Comparison of ENCODE assay signal across 10 cellular contexts in the genomic region with DNA sequence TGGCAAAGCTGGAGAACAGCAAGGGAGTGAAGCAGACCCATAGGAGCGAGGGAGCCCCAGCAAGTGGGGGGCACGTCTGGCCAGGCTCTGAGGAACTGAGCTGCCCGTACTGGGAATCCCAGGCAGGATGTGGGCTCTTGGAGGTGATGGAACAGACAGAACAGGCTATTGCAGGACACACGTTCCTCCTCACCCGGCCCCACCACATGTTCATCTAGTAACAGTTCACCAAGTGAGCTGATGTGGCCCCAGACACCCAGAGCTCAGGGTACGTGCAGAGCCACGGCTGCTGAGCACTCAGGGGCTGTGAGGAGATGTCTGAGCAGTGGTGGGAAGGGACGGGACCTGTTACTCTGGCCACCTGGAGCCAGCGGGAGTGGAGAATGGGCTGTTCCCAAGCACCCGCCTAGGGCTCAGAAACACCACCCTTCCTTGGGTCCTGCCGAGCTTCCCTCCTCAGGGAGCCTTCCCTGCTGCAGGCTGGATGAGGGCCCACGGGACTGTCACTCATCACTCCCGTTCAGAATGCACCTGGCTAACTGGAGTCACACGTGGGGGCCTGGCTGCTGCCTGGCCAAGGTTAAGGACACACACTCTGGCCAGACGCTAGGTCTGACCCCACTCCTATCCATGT. TPM values are rescaled to one million over a fixed set of nuclear protein-coding genes. Genes with fewer than 3 reads are reported as not detected.
DNase-seq lines count a peak whose midpoint lies in the region; ATAC-seq and TF ChIP-seq lines count a peak whose summit lies in the region.
"Had no signal": no experiment of that assay in that cellular context is flagged by ENCODE, and none has a peak within 500 bp of the region (broad histone marks: within the 10 kb centered on the region; RNA-seq: fewer than 3 reads in every experiment).

No MANE protein-coding gene starts in this region.

- POLR2A ChIA-PET in CD4-positive, alpha-beta memory T cell (lab: Charles Lee; ENCODE audit: partially characterized antibody), result interaction anchor here (0.8 to 5.8 kb wide), 5 partner anchors 9 to 91 kb away, joined by 3 to 26 read pairs (median 4); no protein-coding TSS in a partner anchor
- POLR2A ChIA-PET in activated CD4-positive, alpha-beta memory T cell treated with anti-CD3 and anti-CD28 coated beads for 36 hours (lab: Charles Lee), result interaction anchor here (2.3 kb wide), 1 partner anchor 17 kb away, joined by 12 read pairs; the partner anchor contains the start of gene ELL

- H3K4me3 ChIP-seq in CD4-positive, alpha-beta memory T cell (ENCODE audit: low read length in 2 of 2), result no peak overlapping the region
- H3K4me3 ChIP-seq in left ventricle myocardium inferior (no peak overlapping the region), gastrocnemius medialis (no peak overlapping the region)

- ATAC-seq in gastrocnemius medialis, result peak in 1 of 2 donors; percentile 10

- no peaks in the 10 kb centered on the region for H3K9me3 ChIP-seq in CD4-positive, alpha-beta memory T cell (ENCODE audit: control insufficient read depth in 1 of 2, low read length in 2 of 2)
- H3K9me3 ChIP-seq in left ventricle myocardium inferior (replicated peaks) (no peaks in the 10 kb centered on the region), gastrocnemius medialis (no peaks in the 10 kb centered on the region)

- H3K27ac Mint-ChIP-seq in CD4-positive, alpha-beta memory T cell, result peak overlapping the region; percentile 73 to 95 (median 84)
- H3K27ac Mint-ChIP-seq in activated CD4-positive, alpha-beta memory T cell treated with anti-CD3 and anti-CD28 coated beads for 36 hours, result peak overlapping the region; percentile 43

- no peaks in the 10 kb centered on the region for H3K9me3 Mint-ChIP-seq in CD4-positive, alpha-beta memory T cell
- H3K9me3 Mint-ChIP-seq in activated CD4-positive, alpha-beta memory T cell treated with anti-CD3 and anti-CD28 coated beads for 36 hours, result no peaks in the 10 kb centered on the region

- peak overlapping the region; percentile 56 for H3K27ac ChIP-seq in CD4-positive, alpha-beta memory T cell (ENCODE audit: low read depth, low read length)
- peak overlapping the region; percentile 94 for H3K27ac ChIP-seq in left ventricle myocardium inferior (replicated peaks)
- H3K27ac ChIP-seq in gastrocnemius medialis, result peak overlapping the region; percentile 94 to 99 (median 98)

- CTCF ChIA-PET in CD4-positive, alpha-beta memory T cell (lab: Charles Lee; ENCODE audit: partially characterized antibody), result interaction anchor here (1.0 to 1.6 kb wide), 4 partner anchors 11 to 92 kb away, joined by 3 to 5 read pairs (median 3); no protein-coding TSS in a partner anchor
- CTCF ChIA-PET in activated CD4-positive, alpha-beta memory T cell treated with anti-CD3 and anti-CD28 coated beads for 36 hours (lab: Charles Lee), result interaction anchor here (1.4 to 11.1 kb wide), 4 partner anchors 17 to 86 kb away, joined by 4 to 91 read pairs (median 5); partner anchors contain the start of gene ELL

- no peak for DNase-seq in CD4-positive, alpha-beta memory T cell
- no peak for DNase-seq in activated CD4-positive, alpha-beta memory T cell treated with anti-CD3 and anti-CD28 coated beads for 36 hours
- DNase-seq in left ventricle myocardium inferior, result no peak
- peak in 1 of 2 donors; percentile 77 for DNase-seq in gastrocnemius medialis
- DNase-seq in germinal center (ENCODE audit: low spot score), result no peak
- no peak for DNase-seq in HPDE6-E6E7 (ENCODE audit: extremely low spot score)
- no peak for DNase-seq in GM13976 (ENCODE audit: low spot score)
- DNase-seq in NCI-H187 treated with DMSO at 0.1 percent for 48 hours (lab: John Stamatoyannopoulos, UW), result no peak
- DNase-seq: NCI-H2029, T1000 had no signal

- no peak for TF ChIP-seq POLR2A in gastrocnemius medialis (IDR thresholded peaks at IDR 0.05)

- TF ChIP-seq CTCF in left ventricle myocardium inferior (IDR thresholded peaks at IDR 0.05; ENCODE audit: borderline replicate concordance) (no peak), gastrocnemius medialis (IDR thresholded peaks at IDR 0.05 in 4 of 5, conservative IDR thresholded peaks at IDR 0.05 in 1 of 5) (no peak), GM13976 (IDR thresholded peaks at IDR 0.05; ENCODE audit: borderline replicate concordance, control extremely low read depth, extremely low read depth, insufficient read depth, missing control alignments) (no peak)

- in situ Hi-C loops in gastrocnemius medialis (cut with MboI; ENCODE audit: low sequenced_read_pairs in 4 of 4), result no loop called here
- in situ Hi-C loops in GM13976 (cut with MboI; ENCODE audit: low sequenced_read_pairs, unreplicated experiment), result no loop called here

- H3K36me3 ChIP-seq in CD4-positive, alpha-beta memory T cell (ENCODE audit: insufficient read depth, low read length), result no peaks in the 10 kb centered on the region
- H3K36me3 ChIP-seq in left ventricle myocardium inferior, result no peaks in the 10 kb centered on the region
- no peaks in the 10 kb centered on the region for H3K36me3 ChIP-seq in gastrocnemius medialis

- intact Hi-C loops in CD4-positive, alpha-beta memory T cell (cut with micrococcal nuclease), result no loop called here
- intact Hi-C loops in activated CD4-positive, alpha-beta memory T cell treated with anti-CD3 and anti-CD28 coated beads for 36 hours (cut with micrococcal nuclease), result no loop called here
- intact Hi-C loops in left ventricle myocardium inferior (cut with micrococcal nuclease) (no loop called here), gastrocnemius medialis (cut with DNase I; ENCODE audit: low total_unique reads) (loop anchor here (2.0 kb wide), 1 partner anchor 15 kb away; no protein-coding TSS in a partner anchor)

- peaks cover 73 to 100% (median 89%) of the 10 kb centered on the region in 4 donors for H3K4me1 Mint-ChIP-seq in CD4-positive, alpha-beta memory T cell
- peaks cover 88% of the 10 kb centered on the region for H3K4me1 Mint-ChIP-seq in activated CD4-positive, alpha-beta memory T cell treated with anti-CD3 and anti-CD28 coated beads for 36 hours (ENCODE audit: low read depth)

- peaks cover 100% of the 10 kb centered on the region for H3K4me1 ChIP-seq in CD4-positive, alpha-beta memory T cell (ENCODE audit: insufficient read depth, low read length)
- H3K4me1 ChIP-seq in left ventricle myocardium inferior, result peaks cover 100% of the 10 kb centered on the region
- H3K4me1 ChIP-seq in gastrocnemius medialis, result peaks cover 100% of the 10 kb centered on the region in 2 donors

- no peaks in the 10 kb centered on the region for H3K27me3 Mint-ChIP-seq in CD4-positive, alpha-beta memory T cell
- no peaks in the 10 kb centered on the region for H3K27me3 Mint-ChIP-seq in activated CD4-positive, alpha-beta memory T cell treated with anti-CD3 and anti-CD28 coated beads for 36 hours

- no peaks in the 10 kb centered on the region for H3K27me3 ChIP-seq in CD4-positive, alpha-beta memory T cell (ENCODE audit: insufficient read depth, low read length)
- H3K27me3 ChIP-seq in left ventricle myocardium inferior (ENCODE audit: low read depth) (no peaks in the 10 kb centered on the region), gastrocnemius medialis (no peaks in the 10 kb centered on the region)

- H3K36me3 Mint-ChIP-seq in CD4-positive, alpha-beta memory T cell, result no peaks in the 10 kb centered on the region
- no peaks in the 10 kb centered on the region for H3K36me3 Mint-ChIP-seq in activated CD4-positive, alpha-beta memory T cell treated with anti-CD3 and anti-CD28 coated beads for 36 hours

- peak overlapping the region in 6 of 8 donors; percentile 35 to 79 (median 44) for H3K4me3 Mint-ChIP-seq in CD4-positive, alpha-beta memory T cell
- H3K4me3 Mint-ChIP-seq in activated CD4-positive, alpha-beta memory T cell treated with anti-CD3 and anti-CD28 coated beads for 36 hours, result no peak overlapping the region

RNA-seq across cellular contexts. Expression of gene ELL, which starts 18.4 kb away (rescaled TPM):
- 10 to 100 TPM; 34.9 to 35.9 TPM for total RNA-seq in CD4-positive, alpha-beta memory T cell
- 10 to 100 TPM in 1 of 2 donors, 1 to 10 TPM in 1; 6.5 to 16.7 TPM for polyA plus RNA-seq in CD4-positive, alpha-beta memory T cell
- total RNA-seq in activated CD4-positive, alpha-beta memory T cell treated with anti-CD3 and anti-CD28 coated beads for 36 hours, result 10 to 100 TPM; 24.7 to 29.7 TPM
- 7.9 TPM for total RNA-seq in left ventricle myocardium inferior
- 10 to 100 TPM; 21.8 to 30.8 (median 27.3) TPM for total RNA-seq in gastrocnemius medialis

RNA-seq across cellular contexts. Expression of gene FKBP8, which starts 39.9 kb away (rescaled TPM):
- total RNA-seq in CD4-positive, alpha-beta memory T cell, result 100 to 1,000 TPM; 231 to 249 TPM
- 100 to 1,000 TPM in 1 of 2 donors, 10 to 100 TPM in 1; 82.4 to 130 TPM for polyA plus RNA-seq in CD4-positive, alpha-beta memory T cell
- 100 to 1,000 TPM; 232 to 236 TPM for total RNA-seq in activated CD4-positive, alpha-beta memory T cell treated with anti-CD3 and anti-CD28 coated beads for 36 hours
- total RNA-seq in left ventricle myocardium inferior, result 153 TPM
- total RNA-seq in gastrocnemius medialis, result 100 to 1,000 TPM; 157 to 195 (median 184) TPM

RNA-seq across cellular contexts. Expression of gene KXD1, which starts 54.2 kb away (rescaled TPM):
- 10 to 100 TPM; 95.3 to 95.6 TPM for total RNA-seq in CD4-positive, alpha-beta memory T cell
- polyA plus RNA-seq in CD4-positive, alpha-beta memory T cell, result 10 to 100 TPM; 88.8 to 94.3 TPM
- 100 to 1,000 TPM; 112 to 114 TPM for total RNA-seq in activated CD4-positive, alpha-beta memory T cell treated with anti-CD3 and anti-CD28 coated beads for 36 hours
- total RNA-seq in left ventricle myocardium inferior (52.0 TPM), gastrocnemius medialis (100 to 1,000 TPM in 3 of 4 donors, 10 to 100 TPM in 1; 97.1 to 155 (median 106) TPM)
